Comparison of ENCODE assay signal across 1 cellular context in genomic region chr21:16169102-16169511, GRCh38.
TF ChIP-seq lines count a peak whose summit lies in the region.

No MANE protein-coding gene starts in this region.

TF ChIP-seq in GM23338, 12 proteins besides CTCF, POLR2A, EP300 and RAD21 (continued from another document):
- TF ChIP-seq, protein P1, sequence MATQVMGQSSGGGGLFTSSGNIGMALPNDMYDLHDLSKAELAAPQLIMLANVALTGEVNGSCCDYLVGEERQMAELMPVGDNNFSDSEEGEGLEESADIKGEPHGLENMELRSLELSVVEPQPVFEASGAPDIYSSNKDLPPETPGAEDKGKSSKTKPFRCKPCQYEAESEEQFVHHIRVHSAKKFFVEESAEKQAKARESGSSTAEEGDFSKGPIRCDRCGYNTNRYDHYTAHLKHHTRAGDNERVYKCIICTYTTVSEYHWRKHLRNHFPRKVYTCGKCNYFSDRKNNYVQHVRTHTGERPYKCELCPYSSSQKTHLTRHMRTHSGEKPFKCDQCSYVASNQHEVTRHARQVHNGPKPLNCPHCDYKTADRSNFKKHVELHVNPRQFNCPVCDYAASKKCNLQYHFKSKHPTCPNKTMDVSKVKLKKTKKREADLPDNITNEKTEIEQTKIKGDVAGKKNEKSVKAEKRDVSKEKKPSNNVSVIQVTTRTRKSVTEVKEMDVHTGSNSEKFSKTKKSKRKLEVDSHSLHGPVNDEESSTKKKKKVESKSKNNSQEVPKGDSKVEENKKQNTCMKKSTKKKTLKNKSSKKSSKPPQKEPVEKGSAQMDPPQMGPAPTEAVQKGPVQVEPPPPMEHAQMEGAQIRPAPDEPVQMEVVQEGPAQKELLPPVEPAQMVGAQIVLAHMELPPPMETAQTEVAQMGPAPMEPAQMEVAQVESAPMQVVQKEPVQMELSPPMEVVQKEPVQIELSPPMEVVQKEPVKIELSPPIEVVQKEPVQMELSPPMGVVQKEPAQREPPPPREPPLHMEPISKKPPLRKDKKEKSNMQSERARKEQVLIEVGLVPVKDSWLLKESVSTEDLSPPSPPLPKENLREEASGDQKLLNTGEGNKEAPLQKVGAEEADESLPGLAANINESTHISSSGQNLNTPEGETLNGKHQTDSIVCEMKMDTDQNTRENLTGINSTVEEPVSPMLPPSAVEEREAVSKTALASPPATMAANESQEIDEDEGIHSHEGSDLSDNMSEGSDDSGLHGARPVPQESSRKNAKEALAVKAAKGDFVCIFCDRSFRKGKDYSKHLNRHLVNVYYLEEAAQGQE (IDR thresholded peaks at IDR 0.05; ENCODE audit: unreplicated experiment): no peak
- TF ChIP-seq ETS1 (IDR thresholded peaks at IDR 0.05) (no peak), NANOG (IDR thresholded peaks at IDR 0.05; ENCODE audit: borderline replicate concordance) (no peak), EZH2phosphoT487 (IDR thresholded peaks at IDR 0.05; ENCODE audit: unreplicated experiment) (no peak), EZH2 (IDR thresholded peaks at IDR 0.05; ENCODE audit: low read depth, unreplicated experiment) (no peak), POLR2AphosphoS5 (IDR thresholded peaks at IDR 0.05; ENCODE audit: low read depth) (no peak), ZNF462 (CRISPR knock-in tag; IDR thresholded peaks at IDR 0.05) (no peak), STAT1 (IDR thresholded peaks at IDR 0.05; ENCODE audit: unreplicated experiment) (no peak)
TF ChIP-seq in GM23338: peak in this region for 0.
